Comparison of ENCODE assay signal across 1 cellular context in the genomic region with DNA sequence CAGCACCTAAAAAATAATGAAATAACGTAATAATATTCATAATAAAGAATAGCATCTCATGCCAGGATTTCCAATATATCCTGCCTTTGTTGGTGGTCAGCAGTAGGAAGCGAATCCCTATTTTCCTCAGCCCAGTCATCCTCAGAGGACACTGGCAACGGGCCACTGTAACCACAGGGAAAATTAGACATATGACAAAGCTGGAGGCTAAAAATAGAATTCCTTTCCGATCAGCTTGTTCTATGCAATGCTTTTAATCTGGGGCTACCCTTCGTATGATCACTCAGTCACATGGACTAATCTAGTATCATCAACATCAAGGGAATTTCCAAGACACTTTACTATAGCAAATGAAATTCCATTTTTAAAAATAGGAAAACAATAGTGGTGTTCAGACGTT.
TF ChIP-seq lines count a peak whose summit lies in the region.

No MANE protein-coding gene starts in this region.

TF ChIP-seq in GM23338, 12 proteins besides CTCF, POLR2A, EP300 and RAD21 (continued from another document):
- TF ChIP-seq, protein P1, sequence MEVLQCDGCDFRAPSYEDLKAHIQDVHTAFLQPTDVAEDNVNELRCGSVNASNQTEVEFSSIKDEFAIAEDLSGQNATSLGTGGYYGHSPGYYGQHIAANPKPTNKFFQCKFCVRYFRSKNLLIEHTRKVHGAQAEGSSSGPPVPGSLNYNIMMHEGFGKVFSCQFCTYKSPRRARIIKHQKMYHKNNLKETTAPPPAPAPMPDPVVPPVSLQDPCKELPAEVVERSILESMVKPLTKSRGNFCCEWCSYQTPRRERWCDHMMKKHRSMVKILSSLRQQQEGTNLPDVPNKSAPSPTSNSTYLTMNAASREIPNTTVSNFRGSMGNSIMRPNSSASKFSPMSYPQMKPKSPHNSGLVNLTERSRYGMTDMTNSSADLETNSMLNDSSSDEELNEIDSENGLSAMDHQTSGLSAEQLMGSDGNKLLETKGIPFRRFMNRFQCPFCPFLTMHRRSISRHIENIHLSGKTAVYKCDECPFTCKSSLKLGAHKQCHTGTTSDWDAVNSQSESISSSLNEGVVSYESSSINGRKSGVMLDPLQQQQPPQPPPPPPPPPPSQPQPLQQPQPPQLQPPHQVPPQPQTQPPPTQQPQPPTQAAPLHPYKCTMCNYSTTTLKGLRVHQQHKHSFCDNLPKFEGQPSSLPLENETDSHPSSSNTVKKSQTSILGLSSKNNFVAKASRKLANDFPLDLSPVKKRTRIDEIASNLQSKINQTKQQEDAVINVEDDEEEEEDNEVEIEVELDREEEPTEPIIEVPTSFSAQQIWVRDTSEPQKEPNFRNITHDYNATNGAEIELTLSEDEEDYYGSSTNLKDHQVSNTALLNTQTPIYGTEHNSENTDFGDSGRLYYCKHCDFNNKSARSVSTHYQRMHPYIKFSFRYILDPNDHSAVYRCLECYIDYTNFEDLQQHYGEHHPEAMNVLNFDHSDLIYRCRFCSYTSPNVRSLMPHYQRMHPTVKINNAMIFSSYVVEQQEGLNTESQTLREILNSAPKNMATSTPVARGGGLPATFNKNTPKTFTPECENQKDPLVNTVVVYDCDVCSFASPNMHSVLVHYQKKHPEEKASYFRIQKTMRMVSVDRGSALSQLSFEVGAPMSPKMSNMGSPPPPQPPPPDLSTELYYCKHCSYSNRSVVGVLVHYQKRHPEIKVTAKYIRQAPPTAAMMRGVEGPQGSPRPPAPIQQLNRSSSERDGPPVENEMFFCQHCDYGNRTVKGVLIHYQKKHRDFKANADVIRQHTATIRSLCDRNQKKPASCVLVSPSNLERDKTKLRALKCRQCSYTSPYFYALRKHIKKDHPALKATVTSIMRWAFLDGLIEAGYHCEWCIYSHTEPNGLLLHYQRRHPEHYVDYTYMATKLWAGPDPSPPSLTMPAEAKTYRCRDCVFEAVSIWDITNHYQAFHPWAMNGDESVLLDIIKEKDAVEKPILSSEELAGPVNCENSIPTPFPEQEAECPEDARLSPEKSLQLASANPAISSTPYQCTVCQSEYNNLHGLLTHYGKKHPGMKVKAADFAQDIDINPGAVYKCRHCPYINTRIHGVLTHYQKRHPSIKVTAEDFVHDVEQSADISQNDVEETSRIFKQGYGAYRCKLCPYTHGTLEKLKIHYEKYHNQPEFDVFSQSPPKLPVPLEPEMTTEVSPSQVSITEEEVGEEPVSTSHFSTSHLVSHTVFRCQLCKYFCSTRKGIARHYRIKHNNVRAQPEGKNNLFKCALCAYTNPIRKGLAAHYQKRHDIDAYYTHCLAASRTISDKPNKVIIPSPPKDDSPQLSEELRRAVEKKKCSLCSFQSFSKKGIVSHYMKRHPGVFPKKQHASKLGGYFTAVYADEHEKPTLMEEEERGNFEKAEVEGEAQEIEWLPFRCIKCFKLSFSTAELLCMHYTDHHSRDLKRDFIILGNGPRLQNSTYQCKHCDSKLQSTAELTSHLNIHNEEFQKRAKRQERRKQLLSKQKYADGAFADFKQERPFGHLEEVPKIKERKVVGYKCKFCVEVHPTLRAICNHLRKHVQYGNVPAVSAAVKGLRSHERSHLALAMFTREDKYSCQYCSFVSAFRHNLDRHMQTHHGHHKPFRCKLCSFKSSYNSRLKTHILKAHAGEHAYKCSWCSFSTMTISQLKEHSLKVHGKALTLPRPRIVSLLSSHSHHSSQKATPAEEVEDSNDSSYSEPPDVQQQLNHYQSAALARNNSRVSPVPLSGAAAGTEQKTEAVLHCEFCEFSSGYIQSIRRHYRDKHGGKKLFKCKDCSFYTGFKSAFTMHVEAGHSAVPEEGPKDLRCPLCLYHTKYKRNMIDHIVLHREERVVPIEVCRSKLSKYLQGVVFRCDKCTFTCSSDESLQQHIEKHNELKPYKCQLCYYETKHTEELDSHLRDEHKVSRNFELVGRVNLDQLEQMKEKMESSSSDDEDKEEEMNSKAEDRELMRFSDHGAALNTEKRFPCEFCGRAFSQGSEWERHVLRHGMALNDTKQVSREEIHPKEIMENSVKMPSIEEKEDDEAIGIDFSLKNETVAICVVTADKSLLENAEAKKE (CRISPR knock-in tag; IDR thresholded peaks at IDR 0.05) = no peak
